In the genomic region with DNA sequence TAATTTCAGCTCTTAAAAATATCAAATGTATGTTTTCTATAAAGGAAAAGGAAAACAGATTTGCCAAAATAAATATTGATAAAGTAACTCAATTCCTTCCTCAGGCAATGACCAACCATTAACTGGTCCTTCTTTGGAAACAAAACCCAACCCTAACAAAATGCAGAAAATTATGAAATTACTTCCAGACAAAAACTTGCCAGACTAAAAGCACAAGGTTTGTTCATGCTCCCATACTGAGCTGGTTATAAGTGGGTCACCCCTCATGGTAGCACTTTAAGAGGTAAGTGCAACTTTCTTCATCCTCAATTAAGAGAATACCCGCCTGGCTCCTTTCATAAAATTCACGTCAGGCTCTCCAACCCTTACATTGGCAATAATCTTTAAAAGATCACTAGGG, we compare ENCODE assay signal across 17 cellular contexts. TPM values are rescaled to one million over a fixed set of nuclear protein-coding genes. Genes with fewer than 3 reads are reported as not detected.
DNase-seq lines count a peak whose midpoint lies in the region; ATAC-seq, FAIRE-seq and TF ChIP-seq lines count a peak whose summit lies in the region.
"Had no signal": no experiment of that assay in that cellular context is flagged by ENCODE, and none has a peak within 500 bp of the region (broad histone marks: within the 10 kb centered on the region; RNA-seq: fewer than 3 reads in every experiment).

No MANE protein-coding gene starts in this region.

- H3K27me3 ChIP-seq in breast epithelium = no peaks in the 10 kb centered on the region
- no peaks in the 10 kb centered on the region for H3K27me3 ChIP-seq in bronchial epithelial cell (ENCODE audit: control insufficient read depth, insufficient read depth, low read length)
- H3K27me3 ChIP-seq: body of pancreas, esophagus muscularis mucosa had no signal

- peaks cover 7% of the 10 kb centered on the region for H3K36me3 ChIP-seq in breast epithelium
- H3K36me3 ChIP-seq in bronchial epithelial cell (ENCODE audit: control insufficient read depth, insufficient read depth, low read length) = peaks cover 2% of the 10 kb centered on the region

- peak overlapping the region; percentile 91 for H3K27ac Mint-ChIP-seq in MCF 10A (ENCODE audit: low read depth, unreplicated experiment)
- H3K27ac Mint-ChIP-seq: H9 had no signal

- POLR2A ChIA-PET in MCF 10A (lab: Yijun Ruan, JAX) = interaction anchor here (0.6 to 1.9 kb wide), 11 partner anchors 10 to 119 kb away, joined by 3 to 9 read pairs (median 4); a partner anchor contains a TSS

- intact Hi-C loops in MCF 10A (cut with micrococcal nuclease) (no loop called here), breast epithelium (cut with DNase I; ENCODE audit: low total_unique reads) (no loop called here)

- FAIRE-seq in bronchial epithelial cell (lab: Jason Lieb, UNC) = no peak

- peak; percentile 20 for ATAC-seq in HG03175 (IDR thresholded peaks at IDR 0.05; ENCODE audit: unreplicated experiment)
- no peak for ATAC-seq in HG03139 (IDR thresholded peaks at IDR 0.05; ENCODE audit: unreplicated experiment)
- ATAC-seq: activated T-cell treated with anti-CD3 and anti-CD28 coated beads, Interleukin-2, amount 50 U/mL, for 4 hours had no signal

- no peak for TF ChIP-seq POLR2A in breast epithelium (IDR thresholded peaks at IDR 0.05)

- peaks cover 6% of the 10 kb centered on the region for H3K4me1 Mint-ChIP-seq in MCF 10A (ENCODE audit: insufficient read depth, unreplicated experiment)
- H3K4me1 Mint-ChIP-seq: H9 had no signal

- H3K27me3 Mint-ChIP-seq in MCF 10A (ENCODE audit: insufficient read depth, unreplicated experiment) = no peaks in the 10 kb centered on the region

- peak; percentile 22 for DNase-seq in MCF 10A (ENCODE audit: unreplicated experiment)
- no peak for DNase-seq in breast epithelium (ENCODE audit: low spot score in 2 of 2)
- DNase-seq in bronchial epithelial cell (ENCODE audit: low read depth) = no peak
- DNase-seq in stromal cell of bone marrow (ENCODE audit: low read depth) = peak; percentile 5
- no peak for DNase-seq in NCI-H2171 (lab: John Stamatoyannopoulos, UW)
- DNase-seq in activated naive CD4-positive, alpha-beta T cell treated with Interleukin-2 at 50 U/mL for 16 hours = no peak
- DNase-seq: activated T-cell treated with anti-CD3 and anti-CD28 coated beads, Interleukin-2, amount 50 U/mL, for 4 hours; body of pancreas; DND-41; H9; NCI-H446 treated with DMSO at 0.1 percent for 48 hours; WERI-Rb-1 had no signal

- TF ChIP-seq CTCF in MCF 10A (IDR thresholded peaks at IDR 0.05; ENCODE audit: unreplicated experiment) (no peak), breast epithelium (IDR thresholded peaks at IDR 0.05) (no peak), bronchial epithelial cell (IDR thresholded peaks at IDR 0.05; ENCODE audit: insufficient read depth, low read length, severe bottlenecking) (no peak)

- H3K4me3 ChIP-seq in breast epithelium (no peak overlapping the region), bronchial epithelial cell (ENCODE audit: low read depth, low read length) (peak overlapping the region; percentile 17)
- H3K4me3 ChIP-seq: body of pancreas, esophagus muscularis mucosa had no signal

- H3K4me3 Mint-ChIP-seq in MCF 10A (ENCODE audit: unreplicated experiment) = peak overlapping the region; percentile 64
- H3K4me3 Mint-ChIP-seq: activated T-cell treated with anti-CD3 and anti-CD28 coated beads, Interleukin-2, amount 50 U/mL, for 4 hours; H9 had no signal

- CTCF ChIA-PET in MCF 10A (lab: Yijun Ruan, JAX) = interaction anchor here (0.6 to 2.0 kb wide), 7 partner anchors 21 to 314 kb away, joined by 3 to 9 read pairs (median 3); no protein-coding TSS in a partner anchor

- peaks cover 31% of the 10 kb centered on the region for H3K36me3 Mint-ChIP-seq in MCF 10A (ENCODE audit: insufficient read depth, unreplicated experiment)

- H3K9me3 Mint-ChIP-seq in MCF 10A (ENCODE audit: unreplicated experiment) = no peaks in the 10 kb centered on the region
- H3K9me3 Mint-ChIP-seq: activated T-cell treated with anti-CD3 and anti-CD28 coated beads, Interleukin-2, amount 50 U/mL, for 4 hours had no signal

- BruUV-seq in MCF 10A (replicated peaks; lab: Mats Ljungman, UMichigan) = TSS peak; percentile 72

- peaks cover 4 to 18% of the 10 kb centered on the region in 2 donors for H3K9me3 ChIP-seq in breast epithelium

- no peaks in the 10 kb centered on the region for H3K4me1 ChIP-seq in breast epithelium
- H3K4me1 ChIP-seq: esophagus muscularis mucosa had no signal

- H3K27ac ChIP-seq in breast epithelium = no peak overlapping the region
- H3K27ac ChIP-seq: esophagus muscularis mucosa, HL-60, RWPE1, WERI-Rb-1 had no signal

RNA-seq across cellular contexts. Expression of a gene that starts 31.1 kb away (rescaled TPM):
- total RNA-seq in MCF 10A (2022) (14.1 and 18.2 TPM in 2 replicates), breast epithelium (10 to 100 TPM; 16.7 to 35.1 (median 17.8) TPM), bronchial epithelial cell (4.2 and 7.7 TPM in 2 replicates)

RNA-seq across cellular contexts. Expression of a gene that starts 57.0 kb away (rescaled TPM):
- total RNA-seq in MCF 10A (2022) (13.2 and 17.5 TPM in 2 replicates), breast epithelium (10 to 100 TPM; 12.5 to 18.7 (median 17.7) TPM), bronchial epithelial cell (4.2 and 8.7 TPM in 2 replicates)

Comparison
In these comparisons a context has a peak if more than half of its experiments do, and no peak if none do; other contexts are left out.
1. DNase-seq: peak in MCF 10A (single experiment) and stromal cell of bone marrow (single experiment); none in breast epithelium (0 of 2), bronchial epithelial cell (single experiment), NCI-H2171 (single experiment) and activated naive CD4-positive, alpha-beta T cell treated with Interleukin-2 at 50 U/mL for 16 hours (single experiment).